ENCODE assay signal across 1 cellular context in the genomic region with DNA sequence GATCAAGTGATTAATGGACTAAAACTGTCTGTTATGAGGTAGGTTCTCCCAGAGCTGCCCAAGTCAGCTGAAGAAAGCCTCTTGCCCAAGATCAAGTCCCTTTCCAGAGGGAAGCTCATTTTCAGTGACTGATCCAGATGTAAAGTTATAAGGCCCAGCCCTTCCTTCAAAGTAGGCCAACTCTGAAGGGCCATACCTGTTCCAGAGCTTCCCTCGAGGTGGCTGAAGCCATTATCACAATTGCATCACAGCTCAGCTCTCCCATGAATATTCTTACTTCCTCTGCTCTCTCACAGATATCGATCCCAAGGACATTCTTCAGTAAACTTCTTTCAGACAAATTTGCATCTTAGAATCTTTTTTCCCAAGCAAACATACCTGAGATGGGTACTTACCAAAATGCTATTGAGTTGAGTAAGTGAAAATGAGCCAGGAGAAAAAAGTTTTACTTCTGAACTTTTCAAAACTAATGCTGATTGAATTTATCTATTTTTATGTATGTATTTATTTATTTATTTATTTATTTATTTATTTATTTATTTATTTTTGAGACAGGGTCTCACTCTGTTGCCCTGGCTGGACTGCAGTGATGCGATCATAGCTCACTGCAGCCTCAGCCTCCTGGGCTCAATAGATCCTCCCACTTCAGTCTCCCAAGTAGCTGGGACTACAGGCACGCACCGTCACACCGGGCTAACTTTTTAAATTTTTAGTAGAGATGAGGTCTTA.
TF ChIP-seq lines count a peak whose summit lies in the region.

No MANE protein-coding gene starts in this region.

TF ChIP-seq in HEK293, 187 proteins besides CTCF, POLR2A, EP300 and RAD21 (continued from another document and continues in another):
- TF ChIP-seq, protein P1, sequence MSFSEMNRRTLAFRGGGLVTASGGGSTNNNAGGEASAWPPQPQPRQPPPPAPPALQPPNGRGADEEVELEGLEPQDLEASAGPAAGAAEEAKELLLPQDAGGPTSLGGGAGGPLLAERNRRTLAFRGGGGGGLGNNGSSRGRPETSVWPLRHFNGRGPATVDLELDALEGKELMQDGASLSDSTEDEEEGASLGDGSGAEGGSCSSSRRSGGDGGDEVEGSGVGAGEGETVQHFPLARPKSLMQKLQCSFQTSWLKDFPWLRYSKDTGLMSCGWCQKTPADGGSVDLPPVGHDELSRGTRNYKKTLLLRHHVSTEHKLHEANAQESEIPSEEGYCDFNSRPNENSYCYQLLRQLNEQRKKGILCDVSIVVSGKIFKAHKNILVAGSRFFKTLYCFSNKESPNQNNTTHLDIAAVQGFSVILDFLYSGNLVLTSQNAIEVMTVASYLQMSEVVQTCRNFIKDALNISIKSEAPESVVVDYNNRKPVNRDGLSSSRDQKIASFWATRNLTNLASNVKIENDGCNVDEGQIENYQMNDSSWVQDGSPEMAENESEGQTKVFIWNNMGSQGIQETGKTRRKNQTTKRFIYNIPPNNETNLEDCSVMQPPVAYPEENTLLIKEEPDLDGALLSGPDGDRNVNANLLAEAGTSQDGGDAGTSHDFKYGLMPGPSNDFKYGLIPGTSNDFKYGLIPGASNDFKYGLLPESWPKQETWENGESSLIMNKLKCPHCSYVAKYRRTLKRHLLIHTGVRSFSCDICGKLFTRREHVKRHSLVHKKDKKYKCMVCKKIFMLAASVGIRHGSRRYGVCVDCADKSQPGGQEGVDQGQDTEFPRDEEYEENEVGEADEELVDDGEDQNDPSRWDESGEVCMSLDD (tag by site-specific recombination; IDR thresholded peaks at IDR 0.05) = no peak
- no peak for TF ChIP-seq KLF8 (tag by site-specific recombination; IDR thresholded peaks at IDR 0.05)
- no peak for TF ChIP-seq ZNF701 (tag by site-specific recombination; IDR thresholded peaks at IDR 0.05)
- TF ChIP-seq ZFP69B (tag by site-specific recombination; IDR thresholded peaks at IDR 0.05) = no peak
- no peak for TF ChIP-seq ZNF585B (tag by site-specific recombination; IDR thresholded peaks at IDR 0.05)
- TF ChIP-seq MYNN (tag by site-specific recombination; IDR thresholded peaks at IDR 0.05; ENCODE audit: borderline replicate concordance) = no peak
- peak; percentile 74 for TF ChIP-seq ZNF433 (tag by site-specific recombination; IDR thresholded peaks at IDR 0.05; ENCODE audit: low read depth)
- TF ChIP-seq ZNF202 (tag by site-specific recombination; IDR thresholded peaks at IDR 0.05; ENCODE audit: borderline replicate concordance) = peak; percentile 72; the same call in 1 of the 2 replicates
- TF ChIP-seq ZNF37A (tag by site-specific recombination; IDR thresholded peaks at IDR 0.05) = no peak
- TF ChIP-seq, protein P2, sequence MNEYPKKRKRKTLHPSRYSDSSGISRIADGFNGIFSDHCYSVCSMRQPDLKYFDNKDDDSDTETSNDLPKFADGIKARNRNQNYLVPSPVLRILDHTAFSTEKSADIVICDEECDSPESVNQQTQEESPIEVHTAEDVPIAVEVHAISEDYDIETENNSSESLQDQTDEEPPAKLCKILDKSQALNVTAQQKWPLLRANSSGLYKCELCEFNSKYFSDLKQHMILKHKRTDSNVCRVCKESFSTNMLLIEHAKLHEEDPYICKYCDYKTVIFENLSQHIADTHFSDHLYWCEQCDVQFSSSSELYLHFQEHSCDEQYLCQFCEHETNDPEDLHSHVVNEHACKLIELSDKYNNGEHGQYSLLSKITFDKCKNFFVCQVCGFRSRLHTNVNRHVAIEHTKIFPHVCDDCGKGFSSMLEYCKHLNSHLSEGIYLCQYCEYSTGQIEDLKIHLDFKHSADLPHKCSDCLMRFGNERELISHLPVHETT (tag by site-specific recombination; IDR thresholded peaks at IDR 0.05) = 0 out of 2 replicates have a peak, but pooled peaks have one; percentile 42
- peak; percentile 17 for TF ChIP-seq ZNF529 (tag by site-specific recombination; IDR thresholded peaks at IDR 0.05; ENCODE audit: insufficient replicate concordance)
- TF ChIP-seq SCRT2 (tag by site-specific recombination; IDR thresholded peaks at IDR 0.05) = no peak
- TF ChIP-seq, protein P3, sequence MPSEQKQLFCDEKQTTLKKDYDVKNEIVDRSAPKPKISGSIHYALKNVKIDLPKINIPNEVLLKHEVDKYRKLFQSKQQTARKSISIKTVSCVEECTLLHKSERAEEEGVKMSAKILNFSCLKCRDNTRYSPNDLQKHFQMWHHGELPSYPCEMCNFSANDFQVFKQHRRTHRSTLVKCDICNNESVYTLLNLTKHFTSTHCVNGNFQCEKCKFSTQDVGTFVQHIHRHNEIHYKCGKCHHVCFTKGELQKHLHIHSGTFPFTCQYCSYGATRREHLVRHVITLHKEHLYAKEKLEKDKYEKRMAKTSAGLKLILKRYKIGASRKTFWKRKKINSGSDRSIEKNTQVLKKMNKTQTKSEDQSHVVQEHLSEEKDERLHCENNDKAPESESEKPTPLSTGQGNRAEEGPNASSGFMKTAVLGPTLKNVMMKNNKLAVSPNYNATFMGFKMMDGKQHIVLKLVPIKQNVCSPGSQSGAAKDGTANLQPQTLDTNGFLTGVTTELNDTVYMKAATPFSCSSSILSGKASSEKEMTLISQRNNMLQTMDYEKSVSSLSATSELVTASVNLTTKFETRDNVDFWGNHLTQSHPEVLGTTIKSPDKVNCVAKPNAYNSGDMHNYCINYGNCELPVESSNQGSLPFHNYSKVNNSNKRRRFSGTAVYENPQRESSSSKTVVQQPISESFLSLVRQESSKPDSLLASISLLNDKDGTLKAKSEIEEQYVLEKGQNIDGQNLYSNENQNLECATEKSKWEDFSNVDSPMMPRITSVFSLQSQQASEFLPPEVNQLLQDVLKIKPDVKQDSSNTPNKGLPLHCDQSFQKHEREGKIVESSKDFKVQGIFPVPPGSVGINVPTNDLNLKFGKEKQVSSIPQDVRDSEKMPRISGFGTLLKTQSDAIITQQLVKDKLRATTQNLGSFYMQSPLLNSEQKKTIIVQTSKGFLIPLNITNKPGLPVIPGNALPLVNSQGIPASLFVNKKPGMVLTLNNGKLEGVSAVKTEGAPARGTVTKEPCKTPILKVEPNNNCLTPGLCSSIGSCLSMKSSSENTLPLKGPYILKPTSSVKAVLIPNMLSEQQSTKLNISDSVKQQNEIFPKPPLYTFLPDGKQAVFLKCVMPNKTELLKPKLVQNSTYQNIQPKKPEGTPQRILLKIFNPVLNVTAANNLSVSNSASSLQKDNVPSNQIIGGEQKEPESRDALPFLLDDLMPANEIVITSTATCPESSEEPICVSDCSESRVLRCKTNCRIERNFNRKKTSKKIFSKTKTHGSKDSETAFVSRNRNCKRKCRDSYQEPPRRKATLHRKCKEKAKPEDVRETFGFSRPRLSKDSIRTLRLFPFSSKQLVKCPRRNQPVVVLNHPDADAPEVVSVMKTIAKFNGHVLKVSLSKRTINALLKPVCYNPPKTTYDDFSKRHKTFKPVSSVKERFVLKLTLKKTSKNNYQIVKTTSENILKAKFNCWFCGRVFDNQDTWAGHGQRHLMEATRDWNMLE (tag by site-specific recombination; conservative IDR thresholded peaks at IDR 0.05; ENCODE audit: low read depth) = peak; percentile 80
- TF ChIP-seq, protein P4, sequence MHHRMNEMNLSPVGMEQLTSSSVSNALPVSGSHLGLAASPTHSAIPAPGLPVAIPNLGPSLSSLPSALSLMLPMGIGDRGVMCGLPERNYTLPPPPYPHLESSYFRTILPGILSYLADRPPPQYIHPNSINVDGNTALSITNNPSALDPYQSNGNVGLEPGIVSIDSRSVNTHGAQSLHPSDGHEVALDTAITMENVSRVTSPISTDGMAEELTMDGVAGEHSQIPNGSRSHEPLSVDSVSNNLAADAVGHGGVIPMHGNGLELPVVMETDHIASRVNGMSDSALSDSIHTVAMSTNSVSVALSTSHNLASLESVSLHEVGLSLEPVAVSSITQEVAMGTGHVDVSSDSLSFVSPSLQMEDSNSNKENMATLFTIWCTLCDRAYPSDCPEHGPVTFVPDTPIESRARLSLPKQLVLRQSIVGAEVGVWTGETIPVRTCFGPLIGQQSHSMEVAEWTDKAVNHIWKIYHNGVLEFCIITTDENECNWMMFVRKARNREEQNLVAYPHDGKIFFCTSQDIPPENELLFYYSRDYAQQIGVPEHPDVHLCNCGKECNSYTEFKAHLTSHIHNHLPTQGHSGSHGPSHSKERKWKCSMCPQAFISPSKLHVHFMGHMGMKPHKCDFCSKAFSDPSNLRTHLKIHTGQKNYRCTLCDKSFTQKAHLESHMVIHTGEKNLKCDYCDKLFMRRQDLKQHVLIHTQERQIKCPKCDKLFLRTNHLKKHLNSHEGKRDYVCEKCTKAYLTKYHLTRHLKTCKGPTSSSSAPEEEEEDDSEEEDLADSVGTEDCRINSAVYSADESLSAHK (tag by site-specific recombination; IDR thresholded peaks at IDR 0.05) = no peak; the same call in 1 of the 2 replicates
- TF ChIP-seq ZNF140 (tag by site-specific recombination; IDR thresholded peaks at IDR 0.05) = peak; percentile 63; the same call in 1 of the 2 replicates
- no peak for TF ChIP-seq KLF16 (tag by site-specific recombination; IDR thresholded peaks at IDR 0.05)
- peak; percentile 40; the same call in 1 of the 2 replicates for TF ChIP-seq ZNF560 (tag by site-specific recombination; IDR thresholded peaks at IDR 0.05; ENCODE audit: borderline replicate concordance)
- TF ChIP-seq ZNF544 (tag by site-specific recombination; IDR thresholded peaks at IDR 0.05) = no peak
- TF ChIP-seq ZNF501 (tag by site-specific recombination; IDR thresholded peaks at IDR 0.05) = no peak
- TF ChIP-seq SETDB1 (IDR thresholded peaks at IDR 0.05; ENCODE audit: insufficient read length, low read length) = no peak
- peak; percentile 77 for TF ChIP-seq ZNF555 (tag by site-specific recombination; conservative IDR thresholded peaks at IDR 0.05)
- no peak for TF ChIP-seq KLF1 (tag by site-specific recombination; IDR thresholded peaks at IDR 0.05)
- TF ChIP-seq PRDM2 (tag by site-specific recombination; IDR thresholded peaks at IDR 0.05; ENCODE audit: borderline replicate concordance) = no peak
- TF ChIP-seq ZNF133 (tag by site-specific recombination; IDR thresholded peaks at IDR 0.05) = no peak
- peak; percentile 35; the same call in 1 of the 2 replicates for TF ChIP-seq ZNF664 (tag by site-specific recombination; IDR thresholded peaks at IDR 0.05)
- TF ChIP-seq REST (tag by site-specific recombination; IDR thresholded peaks at IDR 0.05) = peak; percentile 66; the same call in 1 of the 2 replicates
- TF ChIP-seq HOXC10 (CRISPR knock-in tag; IDR thresholded peaks at IDR 0.05) = no peak
- no peak for TF ChIP-seq ZNF768 (tag by site-specific recombination; IDR thresholded peaks at IDR 0.05)
- no peak for TF ChIP-seq ZNF324 (tag by site-specific recombination; IDR thresholded peaks at IDR 0.05)
- TF ChIP-seq ZNF488 (tag by site-specific recombination; IDR thresholded peaks at IDR 0.05) = no peak
